Comparison of ENCODE assay signal across 1 cellular context in genomic region chr7:72674394-72674793, GRCh38.
TF ChIP-seq lines count a peak whose summit lies in the region.

No MANE protein-coding gene starts in this region.

TF ChIP-seq in GM23338, 12 proteins besides CTCF, POLR2A, EP300 and RAD21 (continued from another document):
- no peak for TF ChIP-seq ZNF462 (CRISPR knock-in tag; IDR thresholded peaks at IDR 0.05)
